7 cellular contexts compared by ENCODE assay signal in the genomic region with DNA sequence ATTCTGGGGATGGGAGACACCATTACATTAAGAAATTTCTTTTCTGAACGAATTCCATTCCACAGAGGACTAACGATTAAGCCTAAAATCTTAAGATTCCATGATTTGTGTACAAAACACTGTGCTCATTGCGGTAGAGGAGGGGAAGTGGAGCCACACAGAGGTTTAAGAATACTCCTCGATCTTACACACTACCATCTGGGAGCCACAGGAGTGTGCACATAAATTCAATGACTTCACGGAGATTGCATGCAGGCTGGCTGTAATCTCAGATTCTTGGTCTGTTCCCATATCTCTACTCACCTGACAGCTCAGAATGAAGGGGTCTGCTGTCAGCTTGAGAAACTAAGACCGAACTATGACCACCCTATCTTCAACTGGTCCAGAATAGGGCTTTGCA. TPM values are rescaled to one million over a fixed set of nuclear protein-coding genes. Genes with fewer than 3 reads are reported as not detected.
DNase-seq lines count a peak whose midpoint lies in the region; ATAC-seq and TF ChIP-seq lines count a peak whose summit lies in the region.

No MANE protein-coding gene starts in this region.

- peaks cover 19% of the 10 kb centered on the region; the same call in 1 of the 2 replicates for H3K79me2 ChIP-seq in H9 (ENCODE audit: insufficient read depth, low read length)

- no peaks in the 10 kb centered on the region for H3K9me3 Mint-ChIP-seq in H9

- DNase-seq in H9 (no peak), WERI-Rb-1 (no peak), right cardiac atrium (no peak), spleen (no peak), posterior vena cava (ENCODE audit: low spot score) (no peak)

- peaks cover 9% of the 10 kb centered on the region for H3K79me1 ChIP-seq in H9 (ENCODE audit: insufficient read depth, low read depth, low read length, poor library complexity, severe bottlenecking)

- no peak for ATAC-seq in right cardiac atrium
- no peak for ATAC-seq in HG03469 (IDR thresholded peaks at IDR 0.05; ENCODE audit: unreplicated experiment)
- no peak for ATAC-seq in GM21786 (IDR thresholded peaks at IDR 0.05; ENCODE audit: unreplicated experiment)

- peaks cover 0 to 9% (median 0%) of the 10 kb centered on the region in 3 experiments; a peak in 3 of 7 replicates for H3K36me3 Mint-ChIP-seq in H9 (ENCODE audit: insufficient read depth in 1 of 3, low read depth in 3 of 3)

- no peaks in the 10 kb centered on the region for H3K27me3 ChIP-seq in H9 (ENCODE audit: insufficient read depth, low read length)
- H3K27me3 ChIP-seq in WERI-Rb-1 (ENCODE audit: insufficient read depth, low read depth, severe bottlenecking) = no peaks in the 10 kb centered on the region
- H3K27me3 ChIP-seq in right cardiac atrium (ENCODE audit: control insufficient read depth, insufficient read depth) = no peaks in the 10 kb centered on the region
- H3K27me3 ChIP-seq in spleen (replicated peaks in 1 of 7) = no peaks in the 10 kb centered on the region

- no peak overlapping the region for H4K5ac ChIP-seq in H9 (ENCODE audit: insufficient read length, low read depth, low read length)

- H3K9me3 ChIP-seq in H9 (ENCODE audit: control insufficient read depth, low read depth, low read length) = no peaks in the 10 kb centered on the region
- no peaks in the 10 kb centered on the region for H3K9me3 ChIP-seq in WERI-Rb-1 (ENCODE audit: severe bottlenecking)
- H3K9me3 ChIP-seq in right cardiac atrium (ENCODE audit: control insufficient read depth, low read length) = no peaks in the 10 kb centered on the region
- no peaks in the 10 kb centered on the region for H3K9me3 ChIP-seq in spleen

- intact Hi-C loops in right cardiac atrium (cut with DNase I) (no loop called here), spleen (cut with DNase I; ENCODE audit: low total_unique reads) (loop anchor here (10.0 kb wide), 1 partner anchor 57 kb away; a partner anchor contains a TSS), posterior vena cava (cut with DNase I) (loop anchor here (1.0 to 10.0 kb wide), 2 partner anchors 57 to 68 kb away; a partner anchor contains a TSS)

- H4K8ac ChIP-seq in H9 (replicated peaks; ENCODE audit: insufficient read length, low read depth, low read length) = no peak overlapping the region

- H2BK15ac ChIP-seq in H9 (ENCODE audit: low read depth, low read length) = no peak overlapping the region

- H3T11ph ChIP-seq in H9 (ENCODE audit: low read length) = no peak overlapping the region

- no peak overlapping the region for H3K4ac ChIP-seq in H9 (ENCODE audit: low read depth, low read length)

- peak overlapping the region; percentile 98 for H3K4me2 ChIP-seq in H9 (ENCODE audit: insufficient read depth, insufficient read length, low read length)

- H2BK120ac ChIP-seq in H9 (ENCODE audit: low read depth, low read length, poor library complexity, severe bottlenecking) = no peak overlapping the region

- TF ChIP-seq POLR2A in spleen (IDR thresholded peaks at IDR 0.05) = no peak

- WGBS in H9 (ENCODE audit: extremely low coverage, insufficient read length, low lambda C conversion rate) = no CpG with 5 or more reads among the region's 6 CpGs
- WGBS in right cardiac atrium = 12% methylated on average over 6 of the region's 6 CpGs
- WGBS in spleen, 5 donors = 14 to 20% (median 16%) methylated on average over 6 of the region's 6 CpGs

- H3K14ac ChIP-seq in H9 (ENCODE audit: insufficient read depth, low read length) = no peak overlapping the region

- TF ChIP-seq CTCF in H9 (conservative IDR thresholded peaks at IDR 0.05) (no peak), WERI-Rb-1 (IDR thresholded peaks at IDR 0.05; ENCODE audit: low read depth, low read length) (no peak), spleen (IDR thresholded peaks at IDR 0.05 in 8 of 11, conservative IDR thresholded peaks at IDR 0.05 in 3 of 11) (no peak)

- H2AK5ac ChIP-seq in H9 (ENCODE audit: insufficient read length, low read length) = no peak overlapping the region

- H2BK20ac ChIP-seq in H9 (ENCODE audit: low read depth, low read length, poor library complexity, severe bottlenecking) = no peak overlapping the region

- no peak overlapping the region for H3K56ac ChIP-seq in H9 (ENCODE audit: insufficient read length, low read depth, low read length)

- H3K4me1 Mint-ChIP-seq in H9 = peaks cover 12 to 17% of the 10 kb centered on the region in 2 experiments

- H3K23me2 ChIP-seq in H9 (ENCODE audit: insufficient read length, low read depth, low read length, poor library complexity, severe bottlenecking) = peaks cover 11% of the 10 kb centered on the region

- H3K36me3 ChIP-seq in WERI-Rb-1 = peaks cover 36% of the 10 kb centered on the region
- H3K36me3 ChIP-seq in spleen = peaks cover 0 to 44% (median 14%) of the 10 kb centered on the region in 6 donors

- peak overlapping the region; percentile 78 for H3K9ac ChIP-seq in H9 (ENCODE audit: extremely low read depth, insufficient read length, low read length)

- no peak overlapping the region for H2BK12ac ChIP-seq in H9 (ENCODE audit: insufficient read length, low read depth, low read length)

- peak overlapping the region; percentile 22 to 100 (median 100); a peak in 4 of 7 replicates for H3K27ac Mint-ChIP-seq in H9

- H2AFZ ChIP-seq in H9 (ENCODE audit: low read length) = no peak overlapping the region

- H2BK5ac ChIP-seq in H9 (ENCODE audit: insufficient read length, low read length) = no peak overlapping the region

- no peak overlapping the region for H3K18ac ChIP-seq in H9 (ENCODE audit: insufficient read length, low read depth, low read length)

- no peaks in the 10 kb centered on the region for H4K20me1 ChIP-seq in H9 (ENCODE audit: control insufficient read depth, insufficient read depth, insufficient read length)

- H3K27ac ChIP-seq in H9 (ENCODE audit: insufficient read length, low read depth, low read length) = no peak overlapping the region
- peak overlapping the region; percentile 96 for H3K27ac ChIP-seq in WERI-Rb-1
- H3K27ac ChIP-seq in right cardiac atrium (ENCODE audit: low read length) = no peak overlapping the region
- H3K27ac ChIP-seq in spleen = peak overlapping the region; percentile 90 to 97 (median 95)

- no peaks in the 10 kb centered on the region for H3K27me3 Mint-ChIP-seq in H9 (ENCODE audit: low read depth)

- H4K91ac ChIP-seq in H9 (ENCODE audit: insufficient read length, low read depth, low read length) = no peak overlapping the region

- peak overlapping the region; percentile 99 to 100 for H3K4me3 Mint-ChIP-seq in H9

- H3K23ac ChIP-seq in H9 (ENCODE audit: insufficient read length, low read depth, low read length) = no peak overlapping the region

- H3K4me1 ChIP-seq in H9 (ENCODE audit: insufficient read depth, low read length) (no peaks in the 10 kb centered on the region), right cardiac atrium (ENCODE audit: control insufficient read depth, insufficient read depth, low read length) (peaks cover 4% of the 10 kb centered on the region), spleen (peaks cover 8 to 64% (median 48%) of the 10 kb centered on the region in 6 donors)

- peak overlapping the region; percentile 98 for H3K4me3 ChIP-seq in WERI-Rb-1 (ENCODE audit: low read depth, low read length)
- H3K4me3 ChIP-seq in right cardiac atrium (ENCODE audit: low read length) = peak overlapping the region; percentile 90
- peak overlapping the region; percentile 64 to 90 (median 82) for H3K4me3 ChIP-seq in spleen

RNA-seq across cellular contexts. Expression of a gene that starts 0.8 kb away (rescaled TPM):
- total RNA-seq in H9 (2021) (54.4 and 60.2 TPM in 2 replicates), right cardiac atrium (10 to 100 TPM; 21.4 to 28.8 (median 27.5) TPM), spleen (10 to 100 TPM; 39.8 to 69.4 (median 63.9) TPM), posterior vena cava (10 to 100 TPM; 46.2 to 47.3 TPM)
- polyA plus RNA-seq in right cardiac atrium (8.0 TPM), spleen (10 to 100 TPM; 11.1 to 18.9 (median 12.6) TPM)

RNA-seq across cellular contexts. Expression of a gene that starts 54.5 kb away (rescaled TPM):
- 50.0 and 58.5 TPM in 2 replicates for total RNA-seq in H9 (2021)
- total RNA-seq in right cardiac atrium = 10 to 100 TPM; 46.9 to 49.9 (median 49.0) TPM
- polyA plus RNA-seq in right cardiac atrium = 21.8 TPM
- 10 to 100 TPM; 31.1 to 42.2 (median 33.3) TPM for total RNA-seq in spleen
- polyA plus RNA-seq in spleen = 10 to 100 TPM in 1 of 3 donors, 1 to 10 TPM in 2; 5.7 to 10.2 (median 8.9) TPM
- total RNA-seq in posterior vena cava = 10 to 100 TPM; 54.2 to 78.7 TPM

RNA-seq across cellular contexts. Expression of a gene that starts 55.2 kb away (rescaled TPM):
- total RNA-seq in H9 (2021) (0.20 TPM in 1 of 2 replicates, not detected in the other), right cardiac atrium (not detected), spleen (not detected), posterior vena cava (not detected)
- polyA plus RNA-seq in right cardiac atrium (not detected), spleen (under 1 TPM in 1 of 3 donors, not detected in 2; 0.02 TPM)

Comparison
In these comparisons a context has a peak if more than half of its experiments do, and no peak if none do; other contexts are left out.
1. H3K27ac ChIP-seq: peak in WERI-Rb-1 (single experiment) and spleen (8 of 8); none in H9 (single experiment) and right cardiac atrium (single experiment).
2. intact Hi-C loops: an anchor here in spleen (10.0 kb wide) and posterior vena cava (1.0 to 10.0 kb wide); none called in right cardiac atrium.
3. Peak in every context shown above with its lines, with median percentiles within 50 percentile points of each other: H3K4me3 ChIP-seq.